Comparison of ENCODE assay signal across 7 cellular contexts in genomic region chr3:85397434-85397833, GRCh38.
"Had no signal": no experiment of that assay in that cellular context is flagged by ENCODE, and none has a peak within 500 bp of the region (broad histone marks: within the 10 kb centered on the region; RNA-seq: fewer than 3 reads in every experiment).

No MANE protein-coding gene starts in this region.

- ATAC-seq: HepG2, K562 had no signal

- DNase-seq: IMR-90, KBM-7, KG1 had no signal

- FAIRE-seq: HepG2, HTR-8/SVneo, K562 had no signal

- H3K27ac ChIP-seq: HL-60 had no signal

- H3K4me3 ChIP-seq: K562 had no signal
